Comparison of ENCODE assay signal across 15 cellular contexts in the genomic region with DNA sequence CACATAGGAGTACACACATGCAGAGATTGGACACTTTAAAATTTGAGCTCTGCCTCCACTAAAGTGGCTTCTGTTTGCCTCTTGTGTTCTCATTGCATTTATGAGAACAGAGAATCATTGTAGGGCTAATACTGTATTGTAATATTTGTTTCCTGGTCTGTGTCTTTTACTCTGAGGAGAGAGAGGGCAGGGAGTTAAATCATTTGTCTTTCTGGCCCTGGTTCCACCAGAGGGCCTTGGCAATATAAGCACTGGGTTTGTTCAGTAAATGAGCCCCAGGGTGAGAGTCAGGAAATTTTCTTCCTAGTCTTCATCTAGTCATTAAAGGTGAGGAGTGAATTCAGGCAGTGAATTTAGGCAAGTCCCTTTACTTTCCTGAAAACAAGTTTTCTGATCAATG.
DNase-seq lines count a peak whose midpoint lies in the region; TF ChIP-seq lines count a peak whose summit lies in the region.
"Had no signal": no experiment of that assay in that cellular context is flagged by ENCODE, and none has a peak within 500 bp of the region (broad histone marks: within the 10 kb centered on the region; RNA-seq: fewer than 3 reads in every experiment).

No MANE protein-coding gene starts in this region.

- peak; percentile 38 for DNase-seq in Calu3
- no peak for DNase-seq in SK-N-MC (ENCODE audit: low read depth, low spot score)
- peak; percentile 65 for DNase-seq in foreskin melanocyte
- no peak for DNase-seq in progenitor cell of endocrine pancreas (ENCODE audit: low spot score, unreplicated experiment)
- no peak for DNase-seq in RWPE1 (ENCODE audit: low spot score)
- DNase-seq in GM19238 (ENCODE audit: insufficient read length, low spot score), result no peak
- DNase-seq in 8988T, result no peak
- DNase-seq in DMS153 (lab: John Stamatoyannopoulos, UW), result no peak
- DNase-seq: activated CD8-positive, alpha-beta memory T cell treated with anti-CD3 and anti-CD28 coated beads, Interleukin-2, amount 50 U/mL, for 48 hours; mesenchymal stem cell; MM.1S; NCI-H2227 treated with DMSO at 0.1 percent for 48 hours; occipital lobe had no signal

- POLR2A ChIA-PET in RWPE1 (lab: Yijun Ruan, JAX; ENCODE audit: low non-redundant PET), result no interaction called here

- H3K9me3 Mint-ChIP-seq in Calu3 (ENCODE audit: low read depth, unreplicated experiment) (no peaks in the 10 kb centered on the region), progenitor cell of endocrine pancreas (ENCODE audit: low read depth) (no peaks in the 10 kb centered on the region)
- H3K9me3 Mint-ChIP-seq: central memory CD8-positive, alpha-beta T cell had no signal

- H3K36me3 Mint-ChIP-seq in Calu3 (ENCODE audit: insufficient read depth, unreplicated experiment) (no peaks in the 10 kb centered on the region), progenitor cell of endocrine pancreas (ENCODE audit: insufficient read depth) (no peaks in the 10 kb centered on the region)
- H3K36me3 Mint-ChIP-seq: activated naive CD8-positive, alpha-beta T cell had no signal

- H3K4me3 Mint-ChIP-seq in Calu3 (ENCODE audit: low read depth, unreplicated experiment) (no peak overlapping the region), progenitor cell of endocrine pancreas (ENCODE audit: low read depth) (no peak overlapping the region)
- H3K4me3 Mint-ChIP-seq: activated naive CD8-positive, alpha-beta T cell; central memory CD8-positive, alpha-beta T cell had no signal

- intact Hi-C loops in Calu3 (cut with micrococcal nuclease; ENCODE audit: unreplicated experiment), result loop anchor here (2.0 to 10.0 kb wide), 4 partner anchors 68 to 186 kb away; partner anchors contain the start of gene NFIA

- CTCF ChIA-PET in Calu3 (lab: Charles Lee), result interaction anchor here (0.9 to 1.3 kb wide), 2 partner anchors 18 to 132 kb away, joined by 3 to 5 read pairs; no protein-coding TSS in a partner anchor
- CTCF ChIA-PET in RWPE1 (lab: Yijun Ruan, JAX), result no interaction called here

- BruUV-seq in Calu3 (replicated peaks; lab: Mats Ljungman, UMichigan), result no TSS peak

- peak overlapping the region; percentile 58 for H3K4me3 ChIP-seq in SK-N-MC

- H3K9me3 ChIP-seq in SK-N-MC (ENCODE audit: low read depth, low read length), result no peaks in the 10 kb centered on the region

- H3K27ac ChIP-seq in SK-N-MC (peak overlapping the region; percentile 82), RWPE1 (no peak overlapping the region)

- TF ChIP-seq CTCF in Calu3 (IDR thresholded peaks at IDR 0.05; ENCODE audit: unreplicated experiment), result no peak
- TF ChIP-seq CTCF in progenitor cell of endocrine pancreas (IDR thresholded peaks at IDR 0.05; ENCODE audit: unreplicated experiment), result no peak
- TF ChIP-seq CTCF in RWPE1 (conservative IDR thresholded peaks at IDR 0.05; ENCODE audit: low read depth), result no peak

- peaks cover 69% of the 10 kb centered on the region for H3K4me1 Mint-ChIP-seq in Calu3 (ENCODE audit: low read depth, unreplicated experiment)
- H3K4me1 Mint-ChIP-seq in progenitor cell of endocrine pancreas (ENCODE audit: low read depth), result peaks cover 33% of the 10 kb centered on the region

- H3K27ac Mint-ChIP-seq in Calu3 (ENCODE audit: unreplicated experiment), result peak overlapping the region; percentile 77
- peak overlapping the region; percentile 83 for H3K27ac Mint-ChIP-seq in progenitor cell of endocrine pancreas
- H3K27ac Mint-ChIP-seq: activated naive CD8-positive, alpha-beta T cell had no signal

- no peak overlapping the region for H3K9ac ChIP-seq in SK-N-MC (ENCODE audit: insufficient read length)

- no peaks in the 10 kb centered on the region for H3K27me3 Mint-ChIP-seq in Calu3 (ENCODE audit: unreplicated experiment)
- peaks cover 61% of the 10 kb centered on the region for H3K27me3 Mint-ChIP-seq in progenitor cell of endocrine pancreas
- H3K27me3 Mint-ChIP-seq: central memory CD8-positive, alpha-beta T cell had no signal

- no peaks in the 10 kb centered on the region for H3K36me3 ChIP-seq in SK-N-MC (ENCODE audit: insufficient read depth, low read length)

Comparison
In these comparisons a context has a peak if more than half of its experiments do, and no peak if none do; other contexts are left out.
1. DNase-seq: peak in Calu3 (single experiment) and foreskin melanocyte (single experiment); none in SK-N-MC (single experiment), progenitor cell of endocrine pancreas (single experiment), RWPE1 (single experiment), GM19238 (single experiment), 8988T (single experiment) and DMS153 (single experiment).